ENCODE assay signal across 32 cellular contexts in genomic region chr5:5536871-5537270, GRCh38.
"Had no signal": no experiment of that assay in that cellular context is flagged by ENCODE, and none has a peak within 500 bp of the region (broad histone marks: within the 10 kb centered on the region; RNA-seq: fewer than 3 reads in every experiment).

No MANE protein-coding gene starts in this region.

- H3K4me1 ChIP-seq: SJCRH30 had no signal

- H3K27ac ChIP-seq: KMS-11, PC-9, RWPE1, SJCRH30, SK-N-MC had no signal

- H3K4me3 ChIP-seq: PC-9, SJCRH30, SK-N-MC had no signal

- DNase-seq: Karpas-422, MM.1S, MV-4-11, NCI-H1092, NCI-H1105, NCI-H1417 treated with DMSO at 0.1 percent for 48 hours, NCI-H1436 treated with DMSO at 0.1 percent for 48 hours, NCI-H1694 treated with DMSO at 0.1 percent for 48 hours, NCI-H187 treated with DMSO at 0.1 percent for 48 hours, NCI-H2029, NCI-H2081 treated with DMSO at 0.1 percent for 48 hours, NCI-H2107, NCI-H2171, NCI-H226, NCI-H446 treated with DMSO at 0.1 percent for 48 hours, NCI-H510A, NCI-H524, NCI-H526, NCI-H69, NCI-H748 treated with DMSO at 0.1 percent for 48 hours, PC-9, SHP77, SIG-M5, SJCRH30, T-cell had no signal

- H3K36me3 ChIP-seq: SJCRH30 had no signal

- FAIRE-seq: RCC 7860 had no signal

- H3K27me3 ChIP-seq: SJCRH30 had no signal

- H2AFZ ChIP-seq: PC-9 had no signal

- ATAC-seq: Panc1, Right ventricle myocardium inferior, SK-N-SH treated with all-trans-retinoic acid at 6 μM for 48 hours, T-cell had no signal

- H3K9ac ChIP-seq: KMS-11 had no signal

- H3K4me2 ChIP-seq: KMS-11, PC-9 had no signal

- H3K9me3 ChIP-seq: SJCRH30 had no signal
